Comparison of ENCODE assay signal across 14 cellular contexts in the genomic region with DNA sequence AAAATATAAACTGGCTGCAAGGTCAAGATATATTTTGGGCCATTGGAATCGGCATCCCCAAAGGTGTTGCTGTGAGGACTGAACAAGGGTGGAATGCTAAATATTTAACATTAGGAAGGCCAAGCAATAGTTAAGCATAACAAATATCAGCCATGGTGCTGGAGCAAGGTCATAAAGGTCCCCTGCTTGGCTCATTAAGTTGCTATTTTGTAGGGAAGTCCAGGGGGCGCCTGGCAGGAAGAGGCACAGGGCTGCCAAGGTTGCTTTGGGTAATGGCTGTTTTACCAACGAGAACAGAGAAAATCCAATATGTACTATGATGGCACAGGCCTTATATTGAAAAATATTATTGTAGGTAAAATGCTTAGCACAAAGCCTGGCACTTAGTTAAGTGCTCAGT.
DNase-seq lines count a peak whose midpoint lies in the region; ATAC-seq, FAIRE-seq and TF ChIP-seq lines count a peak whose summit lies in the region.
"Had no signal": no experiment of that assay in that cellular context is flagged by ENCODE, and none has a peak within 500 bp of the region (broad histone marks: within the 10 kb centered on the region; RNA-seq: fewer than 3 reads in every experiment).

No MANE protein-coding gene starts in this region.

- no peak overlapping the region for H3K4me3 ChIP-seq in GM23338
- no peak overlapping the region for H3K4me3 ChIP-seq in Loucy (ENCODE audit: low read length, poor library complexity, severe bottlenecking)
- no peak overlapping the region for H3K4me3 ChIP-seq in H1 (ENCODE audit: extremely low read depth in 1 of 4, insufficient read depth in 2 of 4, low read depth in 3 of 4, low read length in 4 of 4)
- H3K4me3 ChIP-seq in dorsolateral prefrontal cortex, result no peak overlapping the region
- H3K4me3 ChIP-seq: BLaER1 had no signal

- 62% methylated on average over 3 of the region's 3 CpGs; no CpG with 5 or more reads in 1 of the 2 experiments for WGBS in H1 (ENCODE audit: extremely low coverage in 1 of 2, insufficient coverage in 1 of 2, insufficient read length in 1 of 2, insufficient replicate concordance in 2 of 2, low coverage in 1 of 2, low lambda C conversion rate in 2 of 2, missing lambda C conversion rate in 1 of 2), 2 experiments

- no peak overlapping the region for H3K4ac ChIP-seq in H1 (replicated peaks; ENCODE audit: insufficient read length, low read depth, low read length)

- no peak overlapping the region for H3K23ac ChIP-seq in H1 (ENCODE audit: insufficient read length)

- peaks cover 28% of the 10 kb centered on the region for H3K4me1 Mint-ChIP-seq in GM23338

- peaks cover 10% of the 10 kb centered on the region for H3K27me3 Mint-ChIP-seq in GM23338 (ENCODE audit: insufficient read depth, low read depth, poor library complexity)

- 0 out of 2 replicates have a peak overlapping the region, but pooled peaks have one; percentile 17 for H3K4me2 ChIP-seq in GM23338
- no peak overlapping the region for H3K4me2 ChIP-seq in Loucy (ENCODE audit: low read depth, low read length, poor library complexity, severe bottlenecking)
- peak overlapping the region in 1 of 2 experiments; percentile 25; a peak in 2 of 4 replicates for H3K4me2 ChIP-seq in H1 (ENCODE audit: insufficient read depth in 1 of 2, low read depth in 2 of 2, low read length in 2 of 2)
- H3K4me2 ChIP-seq: BLaER1 had no signal

- no peaks in the 10 kb centered on the region for H3K36me3 ChIP-seq in GM23338 (ENCODE audit: insufficient read depth)
- no peaks in the 10 kb centered on the region for H3K36me3 ChIP-seq in Loucy (ENCODE audit: insufficient read depth, low read length)
- H3K36me3 ChIP-seq in H1 (ENCODE audit: control insufficient read depth in 2 of 4, insufficient read depth in 4 of 4, low read length in 3 of 4), result no peaks in the 10 kb centered on the region; a peak in 1 of 8 replicates

- no peaks in the 10 kb centered on the region for H3K27me3 ChIP-seq in GM23338 (ENCODE audit: insufficient read depth)
- H3K27me3 ChIP-seq in Loucy (ENCODE audit: insufficient read depth, low read length, poor library complexity, severe bottlenecking), result no peaks in the 10 kb centered on the region
- H3K27me3 ChIP-seq in H1 (replicated peaks in 1 of 4; ENCODE audit: control insufficient read depth in 3 of 4, extremely low read depth in 1 of 4, insufficient read depth in 3 of 4, low read length in 3 of 4), result no peaks in the 10 kb centered on the region
- no peaks in the 10 kb centered on the region for H3K27me3 ChIP-seq in dorsolateral prefrontal cortex
- H3K27me3 ChIP-seq: BLaER1 had no signal

- H3K4me1 ChIP-seq in GM23338 (ENCODE audit: insufficient read depth), result peaks cover 16% of the 10 kb centered on the region
- H3K4me1 ChIP-seq in Loucy (ENCODE audit: insufficient read depth, low read length, poor library complexity, severe bottlenecking), result no peaks in the 10 kb centered on the region
- H3K4me1 ChIP-seq in H1 (replicated peaks in 1 of 4; ENCODE audit: control insufficient read depth in 3 of 4, insufficient read depth in 4 of 4, low read length in 3 of 4), result peaks cover 0 to 4% (median 2%) of the 10 kb centered on the region in 4 experiments; a peak in 2 of 7 replicates
- H3K4me1 ChIP-seq: BLaER1 had no signal

- TF ChIP-seq EP300 in H1 (IDR thresholded peaks at IDR 0.05; ENCODE audit: borderline replicate concordance in 1 of 2, low read depth in 2 of 2, low read length in 2 of 2), result no peak

- H3K36me3 Mint-ChIP-seq in GM23338 (ENCODE audit: low read depth), result peaks cover 11% of the 10 kb centered on the region; the same call in 1 of the 3 replicates

- no peaks in the 10 kb centered on the region for H4K20me1 ChIP-seq in GM23338 (replicated peaks; ENCODE audit: insufficient read depth)
- H4K20me1 ChIP-seq in Loucy (ENCODE audit: insufficient read depth, low read length, poor library complexity, severe bottlenecking), result no peaks in the 10 kb centered on the region
- H4K20me1 ChIP-seq in H1 (replicated peaks in 1 of 2; ENCODE audit: control insufficient read depth in 1 of 2, insufficient read depth in 2 of 2, low read length in 2 of 2), result no peaks in the 10 kb centered on the region
- H4K20me1 ChIP-seq: BLaER1 had no signal

- 0 out of 3 replicates have a peak, but pooled peaks cover 4% of the 10 kb centered on the region for H3K9me3 Mint-ChIP-seq in GM23338

- peak; percentile 13 for FAIRE-seq in H1 (lab: Jason Lieb, UNC)
- FAIRE-seq: GM18507 had no signal

- TF ChIP-seq POLR2A in H1 (IDR thresholded peaks at IDR 0.05; ENCODE audit: control extremely low read depth in 1 of 2, low read depth in 2 of 2, low read length in 2 of 2), result no peak

- peak overlapping the region; percentile 62 for H3K27ac Mint-ChIP-seq in GM23338

- H2BK12ac ChIP-seq in H1 (ENCODE audit: low read depth, low read length), result no peak overlapping the region

- no peaks in the 10 kb centered on the region for H3K79me2 ChIP-seq in GM23338 (replicated peaks; ENCODE audit: insufficient read depth)
- H3K79me2 ChIP-seq in Loucy (ENCODE audit: insufficient read depth, low read length), result no peaks in the 10 kb centered on the region
- H3K79me2 ChIP-seq in H1 (ENCODE audit: control insufficient read depth in 1 of 2, insufficient read depth in 2 of 2, low read length in 2 of 2), result no peaks in the 10 kb centered on the region

- TF ChIP-seq RAD21 in H1 (IDR thresholded peaks at IDR 0.05 in 1 of 2, conservative IDR thresholded peaks at IDR 0.05 in 1 of 2; ENCODE audit: low read depth in 2 of 2, low read length in 2 of 2), result peak in 1 of 2 experiments; percentile 28; a peak in 1 of 4 replicates

- H3K4me3 Mint-ChIP-seq in GM23338, result no peak overlapping the region

- no peak overlapping the region for H2BK20ac ChIP-seq in H1 (ENCODE audit: low read length)

- no peak overlapping the region for H4K8ac ChIP-seq in H1 (ENCODE audit: extremely low read depth, insufficient read depth, low read length)

- POLR2A ChIA-PET in H1 (lab: Charles Lee; ENCODE audit: partially characterized antibody), result no interaction called here

- no peak overlapping the region for H4K5ac ChIP-seq in H1 (ENCODE audit: insufficient read length, low read depth, low read length)

- no peak overlapping the region for H2BK5ac ChIP-seq in H1 (ENCODE audit: low read depth, low read length)

- H3F3A ChIP-seq in GM23338 (replicated peaks; ENCODE audit: low read depth), result no peaks in the 10 kb centered on the region
- no peaks in the 10 kb centered on the region for H3F3A ChIP-seq in Loucy (ENCODE audit: low read depth)

- CTCF ChIA-PET in H1 (lab: Charles Lee; ENCODE audit: partially characterized antibody), result interaction anchor here (1.2 to 1.5 kb wide), 3 partner anchors 8 to 16 kb away, joined by 3 read pairs; no protein-coding TSS in a partner anchor

- DNase-seq in GM23338 (ENCODE audit: low spot score) (peak; percentile 46), H1 (ENCODE audit: low read depth in 1 of 2, low spot score in 2 of 2) (no peak), iPS-NIHi7 (ENCODE audit: extremely low spot score) (peak; percentile 24), dorsolateral prefrontal cortex (no peak)
- no peak for DNase-seq in effector CD8-positive, alpha-beta T cell (lab: John Stamatoyannopoulos, UW)
- no peak for DNase-seq in activated CD4-positive, CD25-positive, alpha-beta regulatory T cell treated with anti-CD3 and anti-CD28 coated beads, Interleukin-2, amount 50 U/mL, for 72 hours
- DNase-seq: 8988T, AML-193, GOT3, IMR-90 had no signal

- no peak overlapping the region for H3K27ac ChIP-seq in GM23338 (ENCODE audit: low read depth)
- no peak overlapping the region for H3K27ac ChIP-seq in H1 (ENCODE audit: low read depth, low read length)
- no peak overlapping the region for H3K27ac ChIP-seq in dorsolateral prefrontal cortex
- H3K27ac ChIP-seq: BLaER1 had no signal

- no peak overlapping the region for H2BK120ac ChIP-seq in H1 (replicated peaks; ENCODE audit: low read depth, low read length)

- no peak overlapping the region for H2AK5ac ChIP-seq in H1 (ENCODE audit: low read depth, low read length)

- H3K9me2 ChIP-seq in GM23338 (ENCODE audit: insufficient read depth), result no peaks in the 10 kb centered on the region
- no peaks in the 10 kb centered on the region for H3K9me2 ChIP-seq in Loucy (replicated peaks; ENCODE audit: low read depth, low read length)

- intact Hi-C loops in dorsolateral prefrontal cortex (cut with DNase I), result no loop called here

- H3K79me1 ChIP-seq in H1 (ENCODE audit: low read depth, low read length), result no peaks in the 10 kb centered on the region

- no peak overlapping the region for H4K91ac ChIP-seq in H1 (replicated peaks; ENCODE audit: insufficient read length, low read length)

- H3K14ac ChIP-seq in H1 (ENCODE audit: insufficient read length), result no peak overlapping the region

- TF ChIP-seq CTCF in GM23338 (conservative IDR thresholded peaks at IDR 0.05; ENCODE audit: low read depth in 2 of 2) (peak; percentile 30 to 50; a peak in 3 of 4 replicates), Loucy (conservative IDR thresholded peaks at IDR 0.05; ENCODE audit: low read length) (peak; percentile 26; the same call in 1 of the 2 replicates), H1 (IDR thresholded peaks at IDR 0.05; ENCODE audit: control extremely low read depth in 1 of 3, insufficient read depth in 1 of 3, low read depth in 1 of 3, low read length in 3 of 3) (peak; percentile 13 to 26 (median 20); a peak in 3 of 4 replicates), dorsolateral prefrontal cortex (IDR thresholded peaks at IDR 0.05 in 54 of 56, conservative IDR thresholded peaks at IDR 0.05 in 2 of 56; ENCODE audit: low read depth in 1 of 56, partially characterized antibody in 56 of 56) (no peak)

- H2AFZ ChIP-seq in GM23338, result no peak overlapping the region
- H2AFZ ChIP-seq in Loucy (ENCODE audit: low read length), result no peak overlapping the region
- no peak overlapping the region for H2AFZ ChIP-seq in H1 (ENCODE audit: low read length)

- H3K56ac ChIP-seq in H1 (replicated peaks; ENCODE audit: insufficient read length, low read depth, low read length), result no peak overlapping the region

- H3K18ac ChIP-seq in H1 (ENCODE audit: extremely low read depth, low read length), result no peak overlapping the region

- H2BK15ac ChIP-seq in H1 (ENCODE audit: low read length), result no peak overlapping the region

- H3K9ac ChIP-seq in Loucy (ENCODE audit: low read depth, low read length, poor library complexity, severe bottlenecking) (no peak overlapping the region), H1 (replicated peaks in 1 of 4; ENCODE audit: extremely low read depth in 1 of 4, low read depth in 3 of 4, low read length in 3 of 4) (no peak overlapping the region)
- H3K9ac ChIP-seq: BLaER1 had no signal

- ATAC-seq in GM23338 (peak; percentile 78), GM19452 (IDR thresholded peaks at IDR 0.05; ENCODE audit: unreplicated experiment) (no peak)

- H3K9me3 ChIP-seq in Loucy (ENCODE audit: insufficient read depth, low read depth, low read length) (no peaks in the 10 kb centered on the region; the same call in 1 of the 2 replicates), H1 (ENCODE audit: insufficient read depth in 2 of 2, low read depth in 1 of 2, low read length in 1 of 2) (no peaks in the 10 kb centered on the region)

- H3K23me2 ChIP-seq in H1 (ENCODE audit: low read depth, low read length), result no peaks in the 10 kb centered on the region

TF ChIP-seq in GM23338, 12 proteins besides CTCF, POLR2A, EP300 and RAD21 (continues in another document):
- TF ChIP-seq EZH2 (IDR thresholded peaks at IDR 0.05; ENCODE audit: low read depth, unreplicated experiment), result no peak
- no peak for TF ChIP-seq ZNF114 (CRISPR knock-in tag; IDR thresholded peaks at IDR 0.05)

TF ChIP-seq in H1, 55 proteins besides CTCF, POLR2A, EP300 and RAD21 (continues in another document):
- TF ChIP-seq CBX5 (IDR thresholded peaks at IDR 0.05; ENCODE audit: low read depth, low read length), result no peak

Comparison
In these comparisons a context has a peak if more than half of its experiments do, and no peak if none do; other contexts are left out.
1. DNase-seq: peak in GM23338 (single experiment) and iPS-NIHi7 (single experiment); none in H1 (0 of 2), effector CD8-positive, alpha-beta T cell (single experiment), dorsolateral prefrontal cortex (0 of 10) and activated CD4-positive, CD25-positive, alpha-beta regulatory T cell treated with anti-CD3 and anti-CD28 coated beads, Interleukin-2, amount 50 U/mL, for 72 hours (single experiment).
2. CTCF ChIP-seq: peak in GM23338 (2 of 2), Loucy (single experiment) and H1 (3 of 3); none in dorsolateral prefrontal cortex (0 of 56).